In the genomic region with DNA sequence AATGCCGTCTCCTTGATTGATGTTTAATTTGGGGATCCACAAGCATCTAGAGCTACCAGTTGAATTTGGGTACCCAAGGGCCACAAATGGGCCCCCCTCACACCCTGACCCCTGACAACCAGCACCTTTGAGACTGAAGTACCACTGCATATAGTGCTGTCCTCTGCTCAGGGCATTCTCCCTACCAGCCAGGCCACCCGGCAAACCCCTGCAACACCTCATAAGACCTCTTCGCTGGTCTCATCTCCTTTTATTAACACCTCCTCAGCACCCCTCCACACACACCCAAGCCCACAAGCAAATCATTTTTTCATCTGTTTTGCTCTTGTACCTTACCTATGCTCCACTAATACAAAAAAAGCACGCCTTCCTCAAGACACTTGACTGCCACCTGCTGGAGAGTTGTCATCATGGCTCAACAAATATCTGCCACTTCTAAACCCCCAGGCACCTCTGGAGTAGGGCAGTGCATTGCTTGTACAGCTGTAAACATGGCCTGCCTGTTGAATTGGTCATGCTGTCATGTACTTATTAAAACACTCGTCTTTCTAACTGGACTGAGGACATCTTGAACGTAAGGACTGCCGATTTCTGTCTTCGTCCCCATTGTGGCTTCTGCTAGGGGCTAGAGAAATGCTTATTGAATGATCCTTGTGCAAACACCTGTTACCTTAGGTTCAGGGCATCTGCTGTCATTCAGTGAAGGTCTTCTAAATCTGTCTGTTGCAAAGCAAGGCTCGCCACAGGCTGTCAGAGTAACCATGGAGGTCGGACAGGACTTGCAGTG, we compare ENCODE assay signal across 8 cellular contexts.
A peak's percentile ranks its signal among the peaks of the same experiment; 100 is the strongest.
DNase-seq lines count a peak whose midpoint lies in the region; ATAC-seq, FAIRE-seq and TF ChIP-seq lines count a peak whose summit lies in the region.

No MANE protein-coding gene starts in this region.

- no peak overlapping the region for H3K4me3 Mint-ChIP-seq in endodermal cell

- H3K27me3 Mint-ChIP-seq in endodermal cell (ENCODE audit: insufficient read depth): peaks cover 2% of the 10 kb centered on the region

- H3K27ac ChIP-seq in A549 (peak overlapping the region; percentile 39 to 98), endodermal cell (ENCODE audit: low read depth, low read length) (no peak overlapping the region)

- CTCF ChIA-PET in A549 (lab: Yijun Ruan, JAX): interaction anchor here (0.6 to 6.1 kb wide), 57 partner anchors 8 to 1023 kb away, joined by 3 to 287 read pairs (median 4); a partner anchor contains a TSS

- peaks cover 14% of the 10 kb centered on the region for H3K9me3 Mint-ChIP-seq in endodermal cell

- peak; percentile 91 for TF ChIP-seq CTCF in A549 (IDR thresholded peaks at IDR 0.05)
- peak; percentile 85 for TF ChIP-seq CTCF in endodermal cell (conservative IDR thresholded peaks at IDR 0.05)

- peak; percentile 44 to 68 for ATAC-seq in A549
- peak; percentile 66 for ATAC-seq in GM18517 (IDR thresholded peaks at IDR 0.05; ENCODE audit: unreplicated experiment)
- peak; percentile 45 for ATAC-seq in HG03520 (IDR thresholded peaks at IDR 0.05; ENCODE audit: unreplicated experiment)

- peak; percentile 92 to 95 for TF ChIP-seq RAD21 in A549 (conservative IDR thresholded peaks at IDR 0.05 in 1 of 2, IDR thresholded peaks at IDR 0.05 in 1 of 2)

- DNase-seq in A549 (ENCODE audit: low read depth in 1 of 2, low spot score in 1 of 2) (peak; percentile 74 to 80), NCI-H82 (lab: John Stamatoyannopoulos, UW) (peak; percentile 82), endodermal cell (peak; percentile 91), mucosa of gallbladder (ENCODE audit: low spot score) (peak; percentile 70)
- peak; percentile 32 to 51 for DNase-seq in activated CD8-positive, alpha-beta memory T cell treated with anti-CD3 and anti-CD28 coated beads for 1 hour (ENCODE audit: extremely low read depth in 1 of 2, low read depth in 1 of 2)
- peak; percentile 35 to 48 for DNase-seq in stimulated activated CD8-positive, alpha-beta memory T cell treated with anti-CD3 and anti-CD28 coated beads, Interleukin-7, amount 100 ng/mL, for 4 hours (ENCODE audit: low read depth in 2 of 2)

- POLR2A ChIA-PET in A549 (lab: Yijun Ruan, JAX): interaction anchor here (1.4 kb wide), 1 partner anchor 134 kb away, joined by 3 read pairs; no protein-coding TSS in a partner anchor

- WGBS in A549 (ENCODE audit: missing lambda C conversion rate): 33% methylated on average over 10 of the region's 10 CpGs
- 65% methylated on average over 9 to 10 of the region's 10 CpGs for whole genome bisulfite sequencing in endodermal cell (ENCODE audit: insufficient coverage in 1 of 2, insufficient read length in 1 of 2), 2 experiments

- 0 out of 3 replicates have a peak overlapping the region, but pooled peaks have one; percentile 7 for H3K4me2 ChIP-seq in A549

- H3K4me3 ChIP-seq in A549 (no peak overlapping the region), endodermal cell (ENCODE audit: low read length) (no peak overlapping the region)

- H3K9me3 ChIP-seq in A549: no peaks in the 10 kb centered on the region
- H3K9me3 ChIP-seq in endodermal cell (ENCODE audit: control insufficient read depth, low read length): peaks cover 13% of the 10 kb centered on the region

- H3K27ac Mint-ChIP-seq in endodermal cell: no peak overlapping the region

- H3K9ac ChIP-seq in endodermal cell (ENCODE audit: extremely low read depth, low read length, poor library complexity, severe bottlenecking): no peak overlapping the region

- H3K36me3 Mint-ChIP-seq in endodermal cell (ENCODE audit: low read depth): no peaks in the 10 kb centered on the region

- no peaks in the 10 kb centered on the region for H3K36me3 ChIP-seq in endodermal cell (ENCODE audit: control insufficient read depth, insufficient read depth, low read length)

- H3K27me3 ChIP-seq in endodermal cell (ENCODE audit: control insufficient read depth, insufficient read depth, low read length, poor library complexity, severe bottlenecking): no peaks in the 10 kb centered on the region

- no peak for TF ChIP-seq POLR2A in A549 (IDR thresholded peaks at IDR 0.05; ENCODE audit: low read length)

- H3K4me1 ChIP-seq in A549 (peaks cover 48% of the 10 kb centered on the region), endodermal cell (ENCODE audit: control insufficient read depth, insufficient read depth, low read length) (no peaks in the 10 kb centered on the region)

- FAIRE-seq in A549 (lab: Jason Lieb, UNC): peak; percentile 51

- TF ChIP-seq EP300 in A549 (IDR thresholded peaks at IDR 0.05): no peak

- H3K4me1 Mint-ChIP-seq in endodermal cell: peaks cover 8% of the 10 kb centered on the region

TF ChIP-seq in A549, 52 proteins besides CTCF, POLR2A, EP300 and RAD21:
- TF ChIP-seq SMC3 (IDR thresholded peaks at IDR 0.05) (peak; percentile 97), CEBPB (IDR thresholded peaks at IDR 0.05) (no peak), EHMT2 (IDR thresholded peaks at IDR 0.05; ENCODE audit: low read depth) (no peak), POLR2AphosphoS2 (conservative IDR thresholded peaks at IDR 0.05; ENCODE audit: low read length) (no peak)
